11 cellular contexts compared by ENCODE assay signal in the genomic region with DNA sequence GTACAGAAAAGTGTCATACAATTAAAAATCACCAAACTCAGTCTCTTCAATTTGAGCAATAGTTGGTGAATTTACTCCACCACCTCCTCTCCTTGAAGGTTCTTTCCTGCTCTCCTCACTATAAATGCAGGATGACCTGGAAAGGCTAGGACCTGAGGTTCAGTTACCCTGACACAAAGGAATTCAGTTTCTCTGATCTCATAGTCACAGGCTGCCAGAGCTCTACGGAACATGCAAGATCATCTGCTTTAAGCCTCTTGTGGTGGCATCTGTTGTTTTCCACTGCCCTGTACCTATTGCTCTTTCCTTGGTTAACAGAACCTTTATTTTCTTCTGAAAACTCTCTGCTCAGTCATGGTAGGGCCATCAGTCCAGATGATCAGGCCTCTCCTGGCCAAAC. TPM values are rescaled to one million over a fixed set of nuclear protein-coding genes. Genes with fewer than 3 reads are reported as not detected.
"Had no signal": no experiment of that assay in that cellular context is flagged by ENCODE, and none has a peak within 500 bp of the region (broad histone marks: within the 10 kb centered on the region; RNA-seq: fewer than 3 reads in every experiment).

No MANE protein-coding gene starts in this region.

- H3K4me3 ChIP-seq: ascending aorta, esophagus muscularis mucosa, right atrium auricular region, smooth muscle cell, tibial artery, vagina had no signal

- ATAC-seq: activated CD4-positive, CD25-positive, alpha-beta regulatory T cell treated with anti-CD3 and anti-CD28 coated beads, Interleukin-2, amount 50 U/mL, for 24 hours; activated naive CD8-positive, alpha-beta T cell treated with anti-CD3 and anti-CD28 coated beads, Interleukin-2, amount 50 U/mL, for 24 hours; activated T-cell treated with anti-CD3 and anti-CD28 coated beads, Interleukin-2, amount 50 U/mL, for 4 hours; foreskin keratinocyte; stimulated activated effector memory CD8-positive, alpha-beta T cell treated with anti-CD3 and anti-CD28 coated beads, Interleukin-12 subunit alpha, Interleukin-12 subunit beta, amount 100 ng/mL, for 72 hours had no signal

- DNase-seq: activated naive CD8-positive, alpha-beta T cell treated with anti-CD3 and anti-CD28 coated beads, Interleukin-2, amount 50 U/mL, for 24 hours; activated T-cell treated with anti-CD3 and anti-CD28 coated beads, Interleukin-2, amount 50 U/mL, for 4 hours; foreskin keratinocyte; tibial artery had no signal

- H3K27me3 Mint-ChIP-seq: activated naive CD8-positive, alpha-beta T cell treated with anti-CD3 and anti-CD28 coated beads, Interleukin-2, amount 50 U/mL, for 24 hours had no signal

- H3K4me3 Mint-ChIP-seq: activated naive CD8-positive, alpha-beta T cell treated with anti-CD3 and anti-CD28 coated beads, Interleukin-2, amount 50 U/mL, for 24 hours; activated T-cell treated with anti-CD3 and anti-CD28 coated beads, Interleukin-2, amount 50 U/mL, for 4 hours; stimulated activated effector memory CD8-positive, alpha-beta T cell treated with anti-CD3 and anti-CD28 coated beads, Interleukin-12 subunit alpha, Interleukin-12 subunit beta, amount 100 ng/mL, for 72 hours had no signal

- H3K9me3 Mint-ChIP-seq: activated naive CD8-positive, alpha-beta T cell treated with anti-CD3 and anti-CD28 coated beads, Interleukin-2, amount 50 U/mL, for 24 hours; activated T-cell treated with anti-CD3 and anti-CD28 coated beads, Interleukin-2, amount 50 U/mL, for 4 hours; stimulated activated effector memory CD8-positive, alpha-beta T cell treated with anti-CD3 and anti-CD28 coated beads, Interleukin-12 subunit alpha, Interleukin-12 subunit beta, amount 100 ng/mL, for 72 hours had no signal

- H3K36me3 Mint-ChIP-seq: stimulated activated effector memory CD8-positive, alpha-beta T cell treated with anti-CD3 and anti-CD28 coated beads, Interleukin-12 subunit alpha, Interleukin-12 subunit beta, amount 100 ng/mL, for 72 hours had no signal

- H3K27ac Mint-ChIP-seq: activated naive CD8-positive, alpha-beta T cell treated with anti-CD3 and anti-CD28 coated beads, Interleukin-2, amount 50 U/mL, for 24 hours; stimulated activated effector memory CD8-positive, alpha-beta T cell treated with anti-CD3 and anti-CD28 coated beads, Interleukin-12 subunit alpha, Interleukin-12 subunit beta, amount 100 ng/mL, for 72 hours had no signal

RNA-seq across cellular contexts. Expression of a gene that starts 4.9 kb away (rescaled TPM):
- total RNA-seq: ascending aorta had no signal
